In genomic region chr1:163321311-163322305, GRCh38 we compare ENCODE assay signal across 8 cellular contexts. TPM values are rescaled to one million over a fixed set of nuclear protein-coding genes. Genes with fewer than 3 reads are reported as not detected.
DNase-seq lines count a peak whose midpoint lies in the region; ATAC-seq and TF ChIP-seq lines count a peak whose summit lies in the region.

NUF2 (plus strand) TSS chr1:163321954; CDS start chr1:163326052, 4,098 bp downstream.

- TF ChIP-seq EP300 in transverse colon (IDR thresholded peaks at IDR 0.05; ENCODE audit: low read depth): no peak

- H3K4me3 ChIP-seq in GM12875 (ENCODE audit: low read depth, low read length) (peak within 1 kb of the TSS; percentile 77), adipocyte (ENCODE audit: low read length) (peak within 1 kb of the TSS; percentile 99), cardiac muscle cell (peak within 1 kb of the TSS; percentile 60), parathyroid adenoma (ENCODE audit: low read depth, low read length) (peak within 1 kb of the TSS; percentile 88), transverse colon (peak within 1 kb of the TSS; percentile 55 to 87 (median 71))

- H3K4me1 ChIP-seq in adipocyte (ENCODE audit: control insufficient read depth, insufficient read depth, low read length) (peaks cover 4% of the 10 kb centered on the region), cardiac muscle cell (ENCODE audit: low read depth) (no peaks in the 10 kb centered on the region), parathyroid adenoma (peaks cover 5% of the 10 kb centered on the region), transverse colon (peaks cover 0 to 14% (median 13%) of the 10 kb centered on the region in 4 donors)

- WGBS in transverse colon (ENCODE audit: low coverage in 1 of 2), 2 donors: 1% methylated on average over 25 to 58 of the region's 58 CpGs

- peak within 1 kb of the TSS; percentile 74 for H2AFZ ChIP-seq in parathyroid adenoma

- H3K36me3 ChIP-seq in adipocyte (ENCODE audit: control insufficient read depth, insufficient read depth, low read length, severe bottlenecking) (peaks cover 4% of the 10 kb centered on the region), cardiac muscle cell (no peaks in the 10 kb centered on the region), parathyroid adenoma (ENCODE audit: control insufficient read depth, insufficient read depth, low read length) (no peaks in the 10 kb centered on the region), transverse colon (no peaks in the 10 kb centered on the region)

- peak; percentile 96 for DNase-seq in NCI-H1436 (lab: John Stamatoyannopoulos, UW)
- peak; percentile 94 for DNase-seq in T follicular helper cell (ENCODE audit: low read depth)
- DNase-seq in adipocyte (ENCODE audit: low read depth): peak; percentile 99
- peak; percentile 97 to 100 for DNase-seq in cardiac muscle cell (ENCODE audit: low read depth in 1 of 2, low spot score in 1 of 2)
- peak; percentile 98 for DNase-seq in transverse colon

- H3K9me3 ChIP-seq in adipocyte (ENCODE audit: control insufficient read depth, low read length) (no peaks in the 10 kb centered on the region), cardiac muscle cell (ENCODE audit: low read depth) (no peaks in the 10 kb centered on the region), parathyroid adenoma (ENCODE audit: control insufficient read depth, low read length) (no peaks in the 10 kb centered on the region), transverse colon (no peaks in the 10 kb centered on the region)

- H3K9ac ChIP-seq in adipocyte (ENCODE audit: low read length): peak within 1 kb of the TSS; percentile 95
- H3K9ac ChIP-seq in parathyroid adenoma: no peak within 1 kb of the TSS

- H3K4me2 ChIP-seq in parathyroid adenoma (ENCODE audit: low read length): peak within 1 kb of the TSS; percentile 92

- in situ Hi-C loops in transverse colon (cut with MboI; ENCODE audit: low pct_ligation_motif_present in 1 of 4, low pct_unique_long_range_greater_than_20kb in 1 of 4, low sequenced_read_pairs in 3 of 4): loop anchor here in 3 of 4 donors (25.0 kb wide), 2 partner anchors 259 to 459 kb away; partner anchors contain the start of genes CCDC190 (in 2 of the 3) and RGS4 (in 2 of the 3)

- H3K27me3 ChIP-seq in adipocyte (replicated peaks; ENCODE audit: control insufficient read depth, insufficient read depth, low read length) (no peaks in the 10 kb centered on the region), cardiac muscle cell (no peaks in the 10 kb centered on the region), parathyroid adenoma (ENCODE audit: control insufficient read depth, insufficient read depth, low read length) (no peaks in the 10 kb centered on the region), transverse colon (no peaks in the 10 kb centered on the region)

- no peak for TF ChIP-seq POLR2A in transverse colon (IDR thresholded peaks at IDR 0.05)

- intact Hi-C loops in transverse colon (cut with DNase I; ENCODE audit: low total_unique reads): no loop called here

- H3K79me2 ChIP-seq in parathyroid adenoma: no peaks in the 10 kb centered on the region

- peak within 1 kb of the TSS; percentile 18 for H3K27ac ChIP-seq in cardiac muscle cell
- H3K27ac ChIP-seq in parathyroid adenoma: peak within 1 kb of the TSS; percentile 66
- peak within 1 kb of the TSS; percentile 79 to 83 (median 81) for H3K27ac ChIP-seq in transverse colon

- TF ChIP-seq CTCF in GM12875 (IDR thresholded peaks at IDR 0.05; ENCODE audit: borderline replicate concordance, insufficient read depth, low read depth, low read length) (no peak), cardiac muscle cell (IDR thresholded peaks at IDR 0.05; ENCODE audit: low read depth, low read length) (no peak), parathyroid adenoma (IDR thresholded peaks at IDR 0.05) (no peak), transverse colon (IDR thresholded peaks at IDR 0.05) (no peak)

- peak; percentile 98 for ATAC-seq in HG02798 (IDR thresholded peaks at IDR 0.05; ENCODE audit: poor library complexity, unreplicated experiment)

RNA-seq across cellular contexts. Expression of gene NUF2, which starts in this region (rescaled TPM):
- total RNA-seq in cardiac muscle cell: 4.5 and 33.7 TPM in 2 replicates
- polyA plus RNA-seq in cardiac muscle cell: 7.6 and 40.4 TPM in 2 replicates
- 10 to 100 TPM in 1 of 4 donors, 1 to 10 TPM in 1, not detected in 2; 1.1 to 28.5 TPM for total RNA-seq in transverse colon

Comparison
In these comparisons a context has a peak if more than half of its experiments do, and no peak if none do; other contexts are left out.
1. Peak in every context shown above with its lines: DNase-seq, ATAC-seq, H3K4me3 ChIP-seq and H3K27ac ChIP-seq.
2. H3K27ac ChIP-seq: peak in every context shown above with its lines; median percentile 81 in transverse colon; 66 in parathyroid adenoma; 18 in cardiac muscle cell.